8 cellular contexts compared by ENCODE assay signal in genomic region chr19:39390759-39391592, GRCh38. TPM values are rescaled to one million over a fixed set of nuclear protein-coding genes. Genes with fewer than 3 reads are reported as not detected.
DNase-seq lines count a peak whose midpoint lies in the region; ATAC-seq, FAIRE-seq and TF ChIP-seq lines count a peak whose summit lies in the region.

Gene MED29, plus strand, starts transcription at chr19:39391378. Its CDS starts 45 bp downstream, at chr19:39391423.
Gene PAF1, minus strand, starts transcription at chr19:39391106. Its CDS starts 242 bp downstream, at chr19:39390864.

- TF ChIP-seq CTCF in astrocyte of the cerebellum (IDR thresholded peaks at IDR 0.05; ENCODE audit: low read depth, low read length, missing control alignments): peak; percentile 5

- ATAC-seq in HG02981 (IDR thresholded peaks at IDR 0.05; ENCODE audit: unreplicated experiment) (peak; percentile 88), aorta (ENCODE audit: low FRiP score) (peak; percentile 98)

- intact Hi-C loops in aorta (cut with DNase I): loop anchor here (1.0 to 5.0 kb wide), 2 partner anchors 46 to 49 kb away; partner anchors contain the start of genes RPS16 (in 1 of the 2) and SAMD4B (in 1 of the 2)

- H3K4me1 ChIP-seq in rectal smooth muscle tissue (ENCODE audit: control insufficient read depth, insufficient read depth, low read length) (peaks cover 13% of the 10 kb centered on the region), aorta (ENCODE audit: control insufficient read depth in 1 of 2, insufficient read depth in 2 of 2, low read length in 2 of 2) (no peaks in the 10 kb centered on the region)

- peak within 1 kb of the TSS; percentile 94 for H3K9ac ChIP-seq in rectal smooth muscle tissue (ENCODE audit: low read length)

- WGBS in aorta, 2 donors: 0 to 1% methylated on average over 68 of the region's 68 CpGs

- H3K4me3 ChIP-seq in astrocyte of the cerebellum (ENCODE audit: low read depth, low read length): peak within 1 kb of the TSS; percentile 98
- peak within 1 kb of the TSS; percentile 99 for H3K4me3 ChIP-seq in rectal smooth muscle tissue (ENCODE audit: low read length)
- peak within 1 kb of the TSS; percentile 84 to 90 for H3K4me3 ChIP-seq in aorta (ENCODE audit: low read length in 2 of 2)

- H3K27ac ChIP-seq in rectal smooth muscle tissue (ENCODE audit: low read depth, low read length): peak within 1 kb of the TSS; percentile 99
- H3K27ac ChIP-seq in aorta (ENCODE audit: low read depth in 1 of 2, low read length in 2 of 2): peak within 1 kb of the TSS; percentile 89 to 92

- peaks cover 40% of the 10 kb centered on the region for H3K36me3 ChIP-seq in rectal smooth muscle tissue (ENCODE audit: control insufficient read depth, insufficient read depth, low read length)
- H3K36me3 ChIP-seq in aorta (ENCODE audit: control insufficient read depth in 1 of 2, insufficient read depth in 2 of 2, low read length in 1 of 2): peaks cover 0 to 3% of the 10 kb centered on the region in 2 donors

- H3K27me3 ChIP-seq in rectal smooth muscle tissue (ENCODE audit: control insufficient read depth, insufficient read depth, low read length): no peaks in the 10 kb centered on the region
- H3K27me3 ChIP-seq in aorta (ENCODE audit: control insufficient read depth in 1 of 2, insufficient read depth in 2 of 2, low read length in 1 of 2): no peaks in the 10 kb centered on the region

- in situ Hi-C loops in astrocyte of the cerebellum (cut with HindIII; ENCODE audit: low sequenced_read_pairs): no loop called here

- peak; percentile 97 for DNase-seq in GM18507 (ENCODE audit: extremely low spot score, insufficient read length, low read depth)
- peak; percentile 99 for DNase-seq in NCI-H2029 treated with DMSO at 0.1 percent for 48 hours (lab: John Stamatoyannopoulos, UW)
- DNase-seq in T-helper 9 cell: peak; percentile 89
- peak; percentile 99 for DNase-seq in astrocyte of the cerebellum (ENCODE audit: low read depth)
- DNase-seq in hepatic stellate cell (ENCODE audit: low spot score): peak; percentile 99
- peak; percentile 98 for DNase-seq in aorta

- FAIRE-seq in GM18507 (lab: Jason Lieb, UNC): peak; percentile 100

- H3K9me3 ChIP-seq in aorta (ENCODE audit: control insufficient read depth, low read length): no peaks in the 10 kb centered on the region

RNA-seq across cellular contexts. Expression of gene MED29, which starts in this region (rescaled TPM):
- total RNA-seq in aorta: 10 to 100 TPM; 28.9 to 35.1 TPM
- 10 to 100 TPM; 26.0 to 29.7 TPM for polyA plus RNA-seq in aorta

RNA-seq across cellular contexts. Expression of gene PAF1, which starts in this region (rescaled TPM):
- total RNA-seq in aorta: 10 to 100 TPM; 33.9 to 34.5 TPM
- polyA plus RNA-seq in aorta: 10 to 100 TPM; 27.7 to 43.8 TPM

Comparison
In these comparisons a context has a peak if more than half of its experiments do, and no peak if none do; other contexts are left out.
1. Peak in every context shown above with its lines: DNase-seq, ATAC-seq, H3K4me3 ChIP-seq and H3K27ac ChIP-seq.